In genomic region chr4:184805462-184806245, GRCh38 we compare ENCODE assay signal across 8 cellular contexts. TPM values are rescaled to one million over a fixed set of nuclear protein-coding genes. Genes with fewer than 3 reads are reported as not detected.
A peak's percentile ranks its signal among the peaks of the same experiment; 100 is the strongest.
DNase-seq lines count a peak whose midpoint lies in the region; ATAC-seq and TF ChIP-seq lines count a peak whose summit lies in the region.

No MANE protein-coding gene starts in this region.

- H3K9me3 ChIP-seq in esophagus muscularis mucosa (no peaks in the 10 kb centered on the region), psoas muscle (no peaks in the 10 kb centered on the region)
- H3K9me3 ChIP-seq in effector memory CD4-positive, alpha-beta T cell (ENCODE audit: control insufficient read depth, low read length) = no peaks in the 10 kb centered on the region

- H3K27me3 Mint-ChIP-seq in activated naive CD4-positive, alpha-beta T cell treated with anti-CD3 and anti-CD28 coated beads for 36 hours (ENCODE audit: low read depth) = no peaks in the 10 kb centered on the region

- DNase-seq in CD1c-positive myeloid dendritic cell (ENCODE audit: extremely low spot score) (peak; percentile 49), NCI-H2196 (lab: John Stamatoyannopoulos, UW; ENCODE audit: unreplicated experiment) (peak; percentile 49), esophagus muscularis mucosa (ENCODE audit: extremely low spot score) (no peak), psoas muscle (peak; percentile 88 to 97), ecto neural progenitor cell (ENCODE audit: low spot score) (no peak)
- DNase-seq in activated naive CD4-positive, alpha-beta T cell treated with anti-CD3 and anti-CD28 coated beads for 36 hours = no peak
- DNase-seq in effector memory CD4-positive, alpha-beta T cell = no peak

- H3K27ac Mint-ChIP-seq in activated naive CD4-positive, alpha-beta T cell treated with anti-CD3 and anti-CD28 coated beads for 36 hours = no peak overlapping the region

- TF ChIP-seq CTCF in esophagus muscularis mucosa (IDR thresholded peaks at IDR 0.05) = no peak
- TF ChIP-seq CTCF in psoas muscle (IDR thresholded peaks at IDR 0.05) = no peak

- H3K27ac ChIP-seq in esophagus muscularis mucosa (replicated peaks in 1 of 4) = no peak overlapping the region
- H3K27ac ChIP-seq in psoas muscle = peak overlapping the region; percentile 92
- no peak overlapping the region for H3K27ac ChIP-seq in effector memory CD4-positive, alpha-beta T cell (ENCODE audit: insufficient read depth, low read length, poor library complexity, severe bottlenecking)

- CTCF ChIA-PET in activated naive CD4-positive, alpha-beta T cell treated with anti-CD3 and anti-CD28 coated beads for 36 hours (lab: Charles Lee) = no interaction called here

- H3K4me1 ChIP-seq in esophagus muscularis mucosa (peaks cover 51 to 59% (median 54%) of the 10 kb centered on the region in 4 donors), psoas muscle (peaks cover 78% of the 10 kb centered on the region)
- H3K4me1 ChIP-seq in effector memory CD4-positive, alpha-beta T cell (ENCODE audit: control insufficient read depth, insufficient read depth, low read length, poor library complexity, severe bottlenecking) = no peaks in the 10 kb centered on the region

- H3K9me3 Mint-ChIP-seq in activated naive CD4-positive, alpha-beta T cell treated with anti-CD3 and anti-CD28 coated beads for 36 hours = no peaks in the 10 kb centered on the region

- H3K4me3 ChIP-seq in esophagus muscularis mucosa (no peak overlapping the region), psoas muscle (peak overlapping the region; percentile 71)
- H3K4me3 ChIP-seq in effector memory CD4-positive, alpha-beta T cell (ENCODE audit: insufficient read depth, low read depth, low read length, poor library complexity, severe bottlenecking) = no peak overlapping the region

- 87% methylated on average over 8 of the region's 12 CpGs for WGBS in esophagus muscularis mucosa
- 26 to 33% (median 27%) methylated on average over 12 of the region's 12 CpGs for WGBS in psoas muscle, 3 donors

- peak; percentile 34 for TF ChIP-seq POLR2A in esophagus muscularis mucosa (IDR thresholded peaks at IDR 0.05; ENCODE audit: low read depth)

- H3K36me3 ChIP-seq in esophagus muscularis mucosa = peaks cover 0 to 24% (median 0%) of the 10 kb centered on the region in 4 donors
- H3K36me3 ChIP-seq in psoas muscle (ENCODE audit: insufficient read depth in 1 of 2, low read depth in 1 of 2) = peaks cover 5 to 26% of the 10 kb centered on the region in 2 donors
- H3K36me3 ChIP-seq in effector memory CD4-positive, alpha-beta T cell (ENCODE audit: control insufficient read depth, insufficient read depth, low read length) = no peaks in the 10 kb centered on the region

- H3K27me3 ChIP-seq in esophagus muscularis mucosa (no peaks in the 10 kb centered on the region), psoas muscle (ENCODE audit: insufficient read depth in 3 of 3, low read length in 2 of 3) (no peaks in the 10 kb centered on the region)
- H3K27me3 ChIP-seq in effector memory CD4-positive, alpha-beta T cell (replicated peaks; ENCODE audit: control insufficient read depth, insufficient read depth, low read length, poor library complexity, severe bottlenecking) = no peaks in the 10 kb centered on the region

- peaks cover 2% of the 10 kb centered on the region for H3K4me1 Mint-ChIP-seq in activated naive CD4-positive, alpha-beta T cell treated with anti-CD3 and anti-CD28 coated beads for 36 hours (ENCODE audit: low read depth)

- peaks cover 13% of the 10 kb centered on the region for H3K36me3 Mint-ChIP-seq in activated naive CD4-positive, alpha-beta T cell treated with anti-CD3 and anti-CD28 coated beads for 36 hours (ENCODE audit: low read depth)

- intact Hi-C loops in esophagus muscularis mucosa (cut with DNase I) = no loop called here
- intact Hi-C loops in psoas muscle (cut with DNase I) = loop anchor here in 1 of 2 donors (10.0 kb wide), 1 partner anchor 339 kb away; the partner anchor contains the start of gene SLC25A4
- intact Hi-C loops in activated naive CD4-positive, alpha-beta T cell treated with anti-CD3 and anti-CD28 coated beads for 36 hours (cut with micrococcal nuclease) = no loop called here

- ATAC-seq in GM21717 (IDR thresholded peaks at IDR 0.05; ENCODE audit: unreplicated experiment) (peak; percentile 73), psoas muscle (peak; percentile 81 to 89 (median 85))

- no peak overlapping the region for H3K4me3 Mint-ChIP-seq in activated naive CD4-positive, alpha-beta T cell treated with anti-CD3 and anti-CD28 coated beads for 36 hours

- TF ChIP-seq EP300 in esophagus muscularis mucosa (IDR thresholded peaks at IDR 0.05) = no peak

RNA-seq across cellular contexts. Expression of gene ACSL1, which starts 20.1 kb away (rescaled TPM):
- total RNA-seq in esophagus muscularis mucosa = 100 to 1,000 TPM in 1 of 4 donors, 10 to 100 TPM in 3; 43.5 to 136 (median 52.0) TPM
- total RNA-seq in psoas muscle = 1,000 to 10,000 TPM in 2 of 4 donors, 100 to 1,000 TPM in 2; 257 to 1,392 (median 704) TPM
- polyA plus RNA-seq in psoas muscle = 1,000 to 10,000 TPM in 1 of 3 donors, 100 to 1,000 TPM in 2; 435 to 1,333 (median 781) TPM
- 10 to 100 TPM; 29.8 to 31.9 TPM for total RNA-seq in activated naive CD4-positive, alpha-beta T cell treated with anti-CD3 and anti-CD28 coated beads for 36 hours

Comparison
In these comparisons a context has a peak if more than half of its experiments do, and no peak if none do; other contexts are left out.
1. DNase-seq: peak in CD1c-positive myeloid dendritic cell (single experiment), NCI-H2196 (single experiment) and psoas muscle (2 of 2); none in esophagus muscularis mucosa (single experiment), activated naive CD4-positive, alpha-beta T cell treated with anti-CD3 and anti-CD28 coated beads for 36 hours (single experiment), effector memory CD4-positive, alpha-beta T cell (0 of 3) and ecto neural progenitor cell (single experiment).